ENCODE assay signal across 8 cellular contexts in genomic region chr11:96389604-96390402, GRCh38. TPM values are rescaled to one million over a fixed set of nuclear protein-coding genes. Genes with fewer than 3 reads are reported as not detected.
DNase-seq lines count a peak whose midpoint lies in the region; ATAC-seq and TF ChIP-seq lines count a peak whose summit lies in the region.

CCDC82 (minus strand) TSS chr11:96389912; CDS start chr11:96384747, 5,165 bp downstream.
JRKL (plus strand) TSS chr11:96390013; CDS start chr11:96390650, 637 bp downstream.

- no peaks in the 10 kb centered on the region for H3K27me3 ChIP-seq in KMS-11 (ENCODE audit: insufficient read depth, low read depth)
- H3K27me3 ChIP-seq in Panc1 (ENCODE audit: control insufficient read depth, insufficient read depth, low read length): no peaks in the 10 kb centered on the region
- no peaks in the 10 kb centered on the region for H3K27me3 ChIP-seq in naive thymus-derived CD4-positive, alpha-beta T cell (ENCODE audit: control insufficient read depth in 2 of 2, insufficient read depth in 2 of 2, low read length in 2 of 2)

- no peaks in the 10 kb centered on the region for H3K79me2 ChIP-seq in KMS-11 (ENCODE audit: insufficient read depth, low read depth)

- DNase-seq in DMS79 treated with DMSO at 0.1 percent for 48 hours (lab: John Stamatoyannopoulos, UW): peak; percentile 96
- DNase-seq in Panc1 (ENCODE audit: low read depth, low spot score): peak; percentile 79
- peak; percentile 99 for DNase-seq in activated T-cell treated with anti-CD3 and anti-CD28 coated beads, Interleukin-2, amount 50 U/mL, for 72 hours
- DNase-seq in fibroblast of gingiva (ENCODE audit: low read depth): peak; percentile 93
- peak; percentile 96 to 99 (median 98) for DNase-seq in naive thymus-derived CD4-positive, alpha-beta T cell

- H3K36me3 ChIP-seq in KMS-11 (ENCODE audit: insufficient read depth) (no peaks in the 10 kb centered on the region), Panc1 (ENCODE audit: control insufficient read depth, insufficient read depth, low read length) (peaks cover 2% of the 10 kb centered on the region)
- peaks cover 0 to 4% (median 0%) of the 10 kb centered on the region in 3 experiments for H3K36me3 ChIP-seq in naive thymus-derived CD4-positive, alpha-beta T cell (ENCODE audit: control insufficient read depth in 2 of 3, insufficient read depth in 3 of 3, low read length in 3 of 3)

- peaks cover 2 to 18% of the 10 kb centered on the region in 2 donors for H3K36me3 Mint-ChIP-seq in activated T-cell treated with anti-CD3 and anti-CD28 coated beads, Interleukin-2, amount 50 U/mL, for 72 hours (ENCODE audit: insufficient read depth in 2 of 2)
- H3K36me3 Mint-ChIP-seq in naive thymus-derived CD4-positive, alpha-beta T cell: peaks cover 0 to 21% (median 11%) of the 10 kb centered on the region in 5 donors
- peaks cover 21% of the 10 kb centered on the region for H3K36me3 Mint-ChIP-seq in stimulated activated memory B cell treated with anti-CD40 and anti-IgM and Interleukin-4, amounts not matched to agents 10 μg/mL and 1 μg/mL and 100 μg/mL, for 72 hours

- H3K4me1 Mint-ChIP-seq in activated T-cell treated with anti-CD3 and anti-CD28 coated beads, Interleukin-2, amount 50 U/mL, for 72 hours (ENCODE audit: low read depth): peaks cover 75% of the 10 kb centered on the region
- H3K4me1 Mint-ChIP-seq in naive thymus-derived CD4-positive, alpha-beta T cell: peaks cover 32 to 67% (median 60%) of the 10 kb centered on the region in 7 donors
- H3K4me1 Mint-ChIP-seq in stimulated activated memory B cell treated with anti-CD40 and anti-IgM and Interleukin-4, amounts not matched to agents 10 μg/mL and 1 μg/mL and 100 μg/mL, for 72 hours: peaks cover 47% of the 10 kb centered on the region

- CTCF ChIA-PET in Panc1 (lab: Charles Lee): interaction anchor here (0.6 to 1.5 kb wide), 5 partner anchors 46 to 1323 kb away, joined by 3 to 6 read pairs (median 4); no protein-coding TSS in a partner anchor
- CTCF ChIA-PET in naive thymus-derived CD4-positive, alpha-beta T cell (lab: Charles Lee): interaction anchor here (0.8 to 2.2 kb wide), 7 partner anchors 8 to 557 kb away, joined by 3 to 10 read pairs (median 4); partner anchors contain the start of gene MAML2

- H2AFZ ChIP-seq in KMS-11 (ENCODE audit: low read depth): peak within 1 kb of the TSS; percentile 85

- H3K9me3 ChIP-seq in Panc1 (ENCODE audit: control insufficient read depth, insufficient read depth, low read depth, low read length): no peaks in the 10 kb centered on the region
- no peaks in the 10 kb centered on the region for H3K9me3 ChIP-seq in naive thymus-derived CD4-positive, alpha-beta T cell (ENCODE audit: control insufficient read depth in 2 of 3, low read length in 3 of 3)

- H3K4me3 ChIP-seq in KMS-11 (IDR thresholded peaks at IDR 0.05; ENCODE audit: insufficient read depth, low read depth, low read length) (peak within 1 kb of the TSS; percentile 53), Panc1 (ENCODE audit: low read depth in 2 of 2, low read length in 2 of 2) (peak within 1 kb of the TSS; percentile 81 to 84)
- H3K4me3 ChIP-seq in naive thymus-derived CD4-positive, alpha-beta T cell (ENCODE audit: low read length): peak within 1 kb of the TSS; percentile 66

- no peaks in the 10 kb centered on the region for H3K27me3 Mint-ChIP-seq in activated T-cell treated with anti-CD3 and anti-CD28 coated beads, Interleukin-2, amount 50 U/mL, for 72 hours (ENCODE audit: low read depth)
- no peaks in the 10 kb centered on the region for H3K27me3 Mint-ChIP-seq in naive thymus-derived CD4-positive, alpha-beta T cell
- no peaks in the 10 kb centered on the region for H3K27me3 Mint-ChIP-seq in stimulated activated memory B cell treated with anti-CD40 and anti-IgM and Interleukin-4, amounts not matched to agents 10 μg/mL and 1 μg/mL and 100 μg/mL, for 72 hours

- in situ Hi-C loops in Panc1 (cut with HindIII; ENCODE audit: low pct_unique_long_range_greater_than_20kb, low sequenced_read_pairs): no loop called here

- H3K9me3 Mint-ChIP-seq in activated T-cell treated with anti-CD3 and anti-CD28 coated beads, Interleukin-2, amount 50 U/mL, for 72 hours: no peaks in the 10 kb centered on the region
- H3K9me3 Mint-ChIP-seq in naive thymus-derived CD4-positive, alpha-beta T cell: peaks cover 0 to 11% (median 3%) of the 10 kb centered on the region in 11 donors
- no peaks in the 10 kb centered on the region for H3K9me3 Mint-ChIP-seq in stimulated activated memory B cell treated with anti-CD40 and anti-IgM and Interleukin-4, amounts not matched to agents 10 μg/mL and 1 μg/mL and 100 μg/mL, for 72 hours

- no peaks in the 10 kb centered on the region for H4K20me1 ChIP-seq in KMS-11 (ENCODE audit: insufficient read depth)

- BruUV-seq in Panc1 (replicated peaks; lab: Mats Ljungman, UMichigan): no TSS peak

- intact Hi-C loops in Panc1 (cut with micrococcal nuclease; ENCODE audit: unreplicated experiment): loop anchor here (10.0 kb wide), 2 partner anchors 335 to 555 kb away; no protein-coding TSS in a partner anchor
- intact Hi-C loops in naive thymus-derived CD4-positive, alpha-beta T cell (cut with micrococcal nuclease): loop anchor here (1.0 to 5.0 kb wide), 21 partner anchors 47 to 1898 kb away; partner anchors contain the start of genes CWC15 (in 2 of the 2), ENDOD1 (in 2 of the 2), KDM4D (in 2 of the 2) and MAML2 (in 2 of the 2)

- H3K4me3 Mint-ChIP-seq in activated T-cell treated with anti-CD3 and anti-CD28 coated beads, Interleukin-2, amount 50 U/mL, for 72 hours: peak within 1 kb of the TSS; percentile 85 to 92
- peak within 1 kb of the TSS; percentile 84 to 99 (median 94) for H3K4me3 Mint-ChIP-seq in naive thymus-derived CD4-positive, alpha-beta T cell
- peak within 1 kb of the TSS; percentile 94 for H3K4me3 Mint-ChIP-seq in stimulated activated memory B cell treated with anti-CD40 and anti-IgM and Interleukin-4, amounts not matched to agents 10 μg/mL and 1 μg/mL and 100 μg/mL, for 72 hours

- peak within 1 kb of the TSS; percentile 71 for H3K4me2 ChIP-seq in KMS-11

- H3K4me1 ChIP-seq in KMS-11 (ENCODE audit: low read depth, poor library complexity, severe bottlenecking) (peaks cover 4% of the 10 kb centered on the region), Panc1 (ENCODE audit: control insufficient read depth, insufficient read depth, low read length) (peaks cover 24% of the 10 kb centered on the region)
- H3K4me1 ChIP-seq in naive thymus-derived CD4-positive, alpha-beta T cell (ENCODE audit: control insufficient read depth in 2 of 2, insufficient read depth in 2 of 2, low read length in 2 of 2): peaks cover 17 to 18% of the 10 kb centered on the region in 2 donors

- peak within 1 kb of the TSS; percentile 53; the same call in 1 of the 2 replicates for H3K9ac ChIP-seq in KMS-11

- H3K27ac ChIP-seq in KMS-11 (peak within 1 kb of the TSS; percentile 44; the same call in 1 of the 2 replicates), Panc1 (ENCODE audit: low read length) (peak within 1 kb of the TSS; percentile 92)
- peak within 1 kb of the TSS; percentile 86 for H3K27ac ChIP-seq in naive thymus-derived CD4-positive, alpha-beta T cell (ENCODE audit: low read depth, low read length)

- ATAC-seq in GM21786 (IDR thresholded peaks at IDR 0.05; ENCODE audit: unreplicated experiment): peak; percentile 92
- peak; percentile 98 for ATAC-seq in Panc1
- peak; percentile 97 for ATAC-seq in activated T-cell treated with anti-CD3 and anti-CD28 coated beads, Interleukin-2, amount 50 U/mL, for 72 hours (replicated peaks in 1 of 2)
- peak; percentile 99 for ATAC-seq in naive thymus-derived CD4-positive, alpha-beta T cell
- peak; percentile 99 for ATAC-seq in stimulated activated memory B cell treated with anti-CD40 and anti-IgM and Interleukin-4, amounts not matched to agents 10 μg/mL and 1 μg/mL and 100 μg/mL, for 72 hours

- H3K27ac Mint-ChIP-seq in activated T-cell treated with anti-CD3 and anti-CD28 coated beads, Interleukin-2, amount 50 U/mL, for 72 hours: peak within 1 kb of the TSS; percentile 95
- H3K27ac Mint-ChIP-seq in naive thymus-derived CD4-positive, alpha-beta T cell: peak within 1 kb of the TSS; percentile 71 to 97 (median 91)
- peak within 1 kb of the TSS; percentile 86 for H3K27ac Mint-ChIP-seq in stimulated activated memory B cell treated with anti-CD40 and anti-IgM and Interleukin-4, amounts not matched to agents 10 μg/mL and 1 μg/mL and 100 μg/mL, for 72 hours

- POLR2A ChIA-PET in Panc1 (lab: Charles Lee): interaction anchor here (0.6 to 1.3 kb wide), 8 partner anchors 33 to 1326 kb away, joined by 3 to 7 read pairs (median 3); partner anchors contain the start of gene MAML2
- POLR2A ChIA-PET in naive thymus-derived CD4-positive, alpha-beta T cell (lab: Charles Lee): interaction anchor here (0.7 to 2.1 kb wide), 16 partner anchors 13 to 1417 kb away, joined by 3 to 13 read pairs (median 5); partner anchors contain the start of genes CEP57, CWC15, FAM76B and KDM4D

- no peak for TF ChIP-seq CTCF in KMS-11 (conservative IDR thresholded peaks at IDR 0.05; ENCODE audit: low read depth, low read length)
- TF ChIP-seq CTCF in Panc1 (IDR thresholded peaks at IDR 0.05): no peak

RNA-seq across cellular contexts. Expression of gene CCDC82, which starts in this region (rescaled TPM):
- total RNA-seq in Panc1 (2021; ENCODE audit: unreplicated experiment): 25.3 TPM
- polyA plus RNA-seq in Panc1 (2012; ENCODE audit: insufficient read length): 9.2 TPM
- total RNA-seq in activated T-cell treated with anti-CD3 and anti-CD28 coated beads, Interleukin-2, amount 50 U/mL, for 72 hours: 10 to 100 TPM; 44.6 to 55.3 TPM
- 10 to 100 TPM; 21.9 to 46.2 (median 32.0) TPM for total RNA-seq in naive thymus-derived CD4-positive, alpha-beta T cell
- 10 to 100 TPM; 23.2 to 33.8 TPM for polyA plus RNA-seq in naive thymus-derived CD4-positive, alpha-beta T cell

RNA-seq across cellular contexts. Expression of gene JRKL, which starts in this region (rescaled TPM):
- 9.6 TPM for total RNA-seq in Panc1 (2021; ENCODE audit: unreplicated experiment)
- 5.1 TPM for polyA plus RNA-seq in Panc1 (2012; ENCODE audit: insufficient read length)
- 10 to 100 TPM; 10.6 to 11.0 TPM for total RNA-seq in activated T-cell treated with anti-CD3 and anti-CD28 coated beads, Interleukin-2, amount 50 U/mL, for 72 hours
- 10 to 100 TPM in 3 of 5 experiments, 1 to 10 TPM in 2; 5.4 to 17.3 (median 10.1) TPM for total RNA-seq in naive thymus-derived CD4-positive, alpha-beta T cell
- polyA plus RNA-seq in naive thymus-derived CD4-positive, alpha-beta T cell: 1 to 10 TPM; 5.4 to 5.5 TPM

Comparison
In these comparisons a context has a peak if more than half of its experiments do, and no peak if none do; other contexts are left out.
1. Peak in every context shown above with its lines: DNase-seq, ATAC-seq, H3K4me3 ChIP-seq and H3K27ac ChIP-seq.